ENCODE assay signal across 1 cellular context in the genomic region with DNA sequence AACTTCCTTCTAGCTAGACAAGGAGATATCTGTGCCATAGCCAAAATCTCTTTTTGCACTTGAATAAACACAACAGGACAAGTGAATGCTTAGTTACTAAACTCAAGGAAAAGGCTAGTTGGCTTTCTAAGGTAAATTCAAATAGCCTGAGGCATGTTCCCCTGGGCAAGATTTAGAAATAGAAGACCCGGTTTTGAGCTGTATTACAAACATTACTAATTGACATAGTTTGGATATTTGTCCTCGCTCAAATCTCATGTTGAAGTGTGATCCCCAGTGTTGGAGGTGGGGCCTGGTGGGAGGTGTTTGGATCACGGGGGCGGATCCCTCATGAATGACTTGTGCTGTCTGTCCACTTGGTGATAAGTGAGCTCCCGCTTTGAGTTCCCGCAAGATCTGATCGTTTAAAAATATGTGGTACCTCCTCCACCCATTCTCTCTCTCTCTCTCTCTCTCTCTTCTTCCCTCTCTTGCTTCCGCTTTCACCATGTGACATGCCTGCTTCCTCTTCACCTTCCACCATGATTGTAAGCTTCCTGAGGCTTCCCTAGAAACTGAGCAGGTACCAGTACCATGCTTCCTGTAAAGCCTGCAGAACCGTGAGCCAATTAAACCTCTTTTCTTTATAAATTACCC.
TF ChIP-seq lines count a peak whose summit lies in the region.

No MANE protein-coding gene starts in this region.

TF ChIP-seq in HEK293, 187 proteins besides CTCF, POLR2A, EP300 and RAD21:
- 0 out of 2 replicates have a peak, but pooled peaks have one; percentile 24 for TF ChIP-seq ZNF596 (tag by site-specific recombination; IDR thresholded peaks at IDR 0.05)
- TF ChIP-seq ZBTB17 (tag by site-specific recombination; IDR thresholded peaks at IDR 0.05) = no peak
